20 cellular contexts compared by ENCODE assay signal in the genomic region with DNA sequence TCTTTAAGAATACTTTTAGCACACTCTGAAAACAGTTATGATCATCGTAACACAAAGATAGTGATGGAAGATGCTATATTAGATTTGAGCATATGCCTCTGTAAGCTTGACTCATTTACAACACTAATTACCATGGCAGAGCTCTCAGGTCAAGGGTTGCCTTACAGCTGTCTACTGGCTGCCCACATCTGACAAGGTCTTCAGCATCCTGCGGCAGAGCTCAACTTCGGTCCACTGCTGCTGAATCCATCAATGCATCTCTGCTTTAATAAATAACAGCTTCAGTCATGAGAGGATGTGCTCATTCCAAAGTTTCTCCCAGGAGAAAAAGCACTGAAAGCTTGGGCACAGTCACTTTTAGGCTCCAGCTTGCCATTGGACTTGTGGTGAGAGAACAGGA.
A peak's percentile ranks its signal among the peaks of the same experiment; 100 is the strongest.
DNase-seq lines count a peak whose midpoint lies in the region; ATAC-seq, FAIRE-seq and TF ChIP-seq lines count a peak whose summit lies in the region.
"Had no signal": no experiment of that assay in that cellular context is flagged by ENCODE, and none has a peak within 500 bp of the region (broad histone marks: within the 10 kb centered on the region; RNA-seq: fewer than 3 reads in every experiment).

No MANE protein-coding gene starts in this region.

- no peak overlapping the region for H3K4me3 ChIP-seq in PC-9
- H3K4me3 ChIP-seq: GM23248, HAP-1 had no signal

- TF ChIP-seq POLR2A in H54 (IDR thresholded peaks at IDR 0.05; ENCODE audit: low read depth, low read length) = no peak

- H3K27me3 ChIP-seq in PC-9 (ENCODE audit: insufficient read depth, low read depth) = no peaks in the 10 kb centered on the region

- intact Hi-C loops in PC-9 (cut with micrococcal nuclease; ENCODE audit: unreplicated experiment) = no loop called here

- H3K9me3 Mint-ChIP-seq in nephron = no peaks in the 10 kb centered on the region
- H3K9me3 Mint-ChIP-seq: HFFc6 had no signal

- no peaks in the 10 kb centered on the region for H3K9me2 ChIP-seq in PC-9 (ENCODE audit: insufficient read depth)

- H3F3A ChIP-seq in PC-9 (ENCODE audit: insufficient read depth, low read depth) = no peaks in the 10 kb centered on the region

- no peak for ATAC-seq in GM19467 (IDR thresholded peaks at IDR 0.05; ENCODE audit: unreplicated experiment)

- H3K27ac ChIP-seq in PC-9 = no peak overlapping the region
- H3K27ac ChIP-seq: GM23248 had no signal

- no peaks in the 10 kb centered on the region for H4K20me1 ChIP-seq in PC-9 (ENCODE audit: insufficient read depth)

- peak; percentile 64 for FAIRE-seq in H54 (lab: Jason Lieb, UNC)
- FAIRE-seq: GM12891, GM18507 had no signal

- no peaks in the 10 kb centered on the region for H3K36me3 Mint-ChIP-seq in nephron (ENCODE audit: low read depth)
- H3K36me3 Mint-ChIP-seq: CD4-positive, alpha-beta memory T cell had no signal

- no peaks in the 10 kb centered on the region for H3K36me3 ChIP-seq in PC-9 (ENCODE audit: low read depth)
- H3K36me3 ChIP-seq: HAP-1 had no signal

- H3K79me2 ChIP-seq in PC-9 (ENCODE audit: low read depth) = no peaks in the 10 kb centered on the region

- CTCF ChIA-PET in PC-9 (lab: Charles Lee) = no interaction called here

- BruUV-seq in PC-9 (replicated peaks; lab: Mats Ljungman, UMichigan) = no TSS peak

- H3K4me1 ChIP-seq in PC-9 (replicated peaks; ENCODE audit: insufficient read depth) = no peaks in the 10 kb centered on the region
- H3K4me1 ChIP-seq: HAP-1 had no signal

- H3K9me3 ChIP-seq in PC-9 (ENCODE audit: insufficient read depth, low read depth) = no peaks in the 10 kb centered on the region
- H3K9me3 ChIP-seq: HAP-1 had no signal

- peaks cover 39% of the 10 kb centered on the region for H3K4me1 Mint-ChIP-seq in nephron
- H3K4me1 Mint-ChIP-seq: CD4-positive, alpha-beta memory T cell had no signal

- H3K4me2 ChIP-seq in PC-9 = no peak overlapping the region

- H3K27ac Mint-ChIP-seq in nephron = peak overlapping the region in 2 of 3 experiments; percentile 71 to 77
- H3K27ac Mint-ChIP-seq: CD4-positive, alpha-beta memory T cell; HFFc6 had no signal

- no peak overlapping the region for H3K4me3 Mint-ChIP-seq in nephron
- H3K4me3 Mint-ChIP-seq: CD4-positive, alpha-beta memory T cell; HFFc6 had no signal

- H3K27me3 Mint-ChIP-seq in nephron (ENCODE audit: low read depth) = no peaks in the 10 kb centered on the region
- H3K27me3 Mint-ChIP-seq: CD4-positive, alpha-beta memory T cell had no signal

- no peak for DNase-seq in H54 (ENCODE audit: insufficient read length, low spot score)
- DNase-seq in NCI-H69 (lab: John Stamatoyannopoulos, UW) = peak; percentile 26
- DNase-seq in globus pallidus (ENCODE audit: low spot score) = no peak
- no peak for DNase-seq in PC-9
- DNase-seq in HT-29 (ENCODE audit: low spot score) = no peak
- DNase-seq: 8988T; C1 segment of cervical spinal cord; Calu3; CD4-positive, alpha-beta memory T cell; COR-L47; DMS53; DMS79 treated with DMSO at 0.1 percent for 48 hours; GF-D8; GM23248; HFFc6 had no signal

- TF ChIP-seq CTCF in nephron (IDR thresholded peaks at IDR 0.05; ENCODE audit: unreplicated experiment in 3 of 3) = no peak
- TF ChIP-seq CTCF in PC-9 (conservative IDR thresholded peaks at IDR 0.05) = no peak

- POLR2A ChIA-PET in PC-9 (lab: Charles Lee; ENCODE audit: unreplicated experiment) = no interaction called here

- H2AFZ ChIP-seq in PC-9 = no peak overlapping the region
- H2AFZ ChIP-seq: GM23248 had no signal
